ENCODE assay signal across 21 cellular contexts in the genomic region with DNA sequence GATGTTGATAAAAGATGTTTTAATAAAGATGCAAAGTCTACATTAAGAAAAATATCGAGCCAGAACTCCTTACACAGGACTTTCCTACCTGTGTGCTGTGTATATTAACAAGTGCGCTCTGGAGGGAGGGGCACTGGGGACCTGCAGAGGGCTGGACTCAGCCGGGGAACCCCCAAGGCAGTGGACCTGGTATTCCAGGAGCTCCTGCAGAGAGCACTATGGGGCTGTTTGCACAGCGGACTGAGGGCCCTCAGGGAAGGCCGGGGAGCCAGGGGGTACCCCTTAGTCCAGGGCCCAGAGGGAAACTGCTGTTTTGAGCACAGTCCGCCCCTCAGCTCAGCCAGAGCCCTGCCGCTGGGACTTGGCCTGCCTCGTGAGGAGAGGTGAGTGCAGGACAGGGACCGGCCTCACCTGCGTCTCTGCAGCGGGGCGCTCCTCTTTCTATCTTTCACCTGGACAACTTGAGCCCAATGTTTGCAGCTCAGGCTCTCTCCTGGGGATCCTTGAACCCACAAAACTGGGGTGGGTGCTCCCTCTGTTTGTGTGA.
DNase-seq lines count a peak whose midpoint lies in the region; ATAC-seq and TF ChIP-seq lines count a peak whose summit lies in the region.
"Had no signal": no experiment of that assay in that cellular context is flagged by ENCODE, and none has a peak within 500 bp of the region (broad histone marks: within the 10 kb centered on the region; RNA-seq: fewer than 3 reads in every experiment).

No MANE protein-coding gene starts in this region.

- peak overlapping the region; percentile 73; the same call in 1 of the 2 replicates for H3K4me2 ChIP-seq in PC-9
- H3K4me2 ChIP-seq: A549, KMS-11 had no signal

- H3K4me3 ChIP-seq in CD4-positive, alpha-beta memory T cell (ENCODE audit: low read length in 2 of 2), result no peak overlapping the region
- no peak overlapping the region for H3K4me3 ChIP-seq in PC-9
- H3K4me3 ChIP-seq: A549, GM23248, SJSA1 had no signal

- H2AFZ ChIP-seq in PC-9, result no peak overlapping the region; the same call in 1 of the 2 replicates
- H2AFZ ChIP-seq: GM23248 had no signal

- intact Hi-C loops in CD4-positive, alpha-beta memory T cell (cut with micrococcal nuclease), result no loop called here
- intact Hi-C loops in PC-9 (cut with micrococcal nuclease; ENCODE audit: unreplicated experiment), result no loop called here

- no peaks in the 10 kb centered on the region for H3K9me2 ChIP-seq in PC-9 (ENCODE audit: insufficient read depth)

- H3K36me3 Mint-ChIP-seq in CD4-positive, alpha-beta memory T cell, result no peaks in the 10 kb centered on the region
- H3K36me3 Mint-ChIP-seq in effector memory CD8-positive, alpha-beta T cell (ENCODE audit: insufficient read depth), result no peaks in the 10 kb centered on the region
- no peaks in the 10 kb centered on the region for H3K36me3 Mint-ChIP-seq in stimulated activated effector memory CD8-positive, alpha-beta T cell treated with anti-CD3 and anti-CD28 coated beads, Interleukin-12 subunit alpha, Interleukin-12 subunit beta, amount 100 ng/mL, for 72 hours

- POLR2A ChIA-PET in CD4-positive, alpha-beta memory T cell (lab: Charles Lee; ENCODE audit: partially characterized antibody), result no interaction called here
- POLR2A ChIA-PET in PC-9 (lab: Charles Lee; ENCODE audit: unreplicated experiment), result no interaction called here

- no peaks in the 10 kb centered on the region for H3K79me2 ChIP-seq in PC-9 (ENCODE audit: low read depth)

- H3K27me3 ChIP-seq in CD4-positive, alpha-beta memory T cell (ENCODE audit: insufficient read depth, low read length), result no peaks in the 10 kb centered on the region
- no peaks in the 10 kb centered on the region for H3K27me3 ChIP-seq in PC-9 (ENCODE audit: insufficient read depth, low read depth)
- H3K27me3 ChIP-seq: SJSA1 had no signal

- H4K20me1 ChIP-seq in PC-9 (ENCODE audit: insufficient read depth), result no peaks in the 10 kb centered on the region

- CTCF ChIA-PET in CD4-positive, alpha-beta memory T cell (lab: Charles Lee; ENCODE audit: partially characterized antibody), result no interaction called here
- CTCF ChIA-PET in PC-9 (lab: Charles Lee), result no interaction called here

- no peak for ATAC-seq in effector memory CD8-positive, alpha-beta T cell (replicated peaks)
- ATAC-seq in stimulated activated effector memory CD8-positive, alpha-beta T cell treated with anti-CD3 and anti-CD28 coated beads, Interleukin-12 subunit alpha, Interleukin-12 subunit beta, amount 100 ng/mL, for 72 hours, result peak; percentile 34
- ATAC-seq: Right ventricle myocardium inferior had no signal

- TF ChIP-seq CTCF in PC-9 (conservative IDR thresholded peaks at IDR 0.05), result no peak

- H3K9me3 ChIP-seq in CD4-positive, alpha-beta memory T cell (ENCODE audit: control insufficient read depth in 1 of 2, low read length in 2 of 2), result no peaks in the 10 kb centered on the region
- no peaks in the 10 kb centered on the region for H3K9me3 ChIP-seq in PC-9 (ENCODE audit: insufficient read depth, low read depth)
- H3K9me3 ChIP-seq: A549, Caco-2, SJSA1 had no signal

- no peak for DNase-seq in CD4-positive, alpha-beta memory T cell
- DNase-seq in PC-9 (no peak), NCI-H1694 treated with DMSO at 0.1 percent for 48 hours (lab: John Stamatoyannopoulos, UW) (no peak), DMS153 (lab: John Stamatoyannopoulos, UW) (no peak), NCI-H2196 (lab: John Stamatoyannopoulos, UW; ENCODE audit: unreplicated experiment) (no peak), GM03348 (ENCODE audit: low spot score) (no peak)
- no peak for DNase-seq in effector memory CD8-positive, alpha-beta T cell
- no peak for DNase-seq in stimulated activated effector memory CD8-positive, alpha-beta T cell treated with anti-CD3 and anti-CD28 coated beads, Interleukin-12 subunit alpha, Interleukin-12 subunit beta, amount 100 ng/mL, for 72 hours (ENCODE audit: low spot score in 2 of 2)
- DNase-seq: Caco-2, GM23248, IMR-90, NCI-H1092 treated with DMSO at 0.1 percent for 48 hours, NCI-H1436 treated with DMSO at 0.1 percent for 48 hours, NCI-H524 treated with DMSO at 0.1 percent for 48 hours, NCI-H82, SW 1271 had no signal

- H3K4me1 Mint-ChIP-seq in CD4-positive, alpha-beta memory T cell, result peaks cover 19 to 39% (median 35%) of the 10 kb centered on the region in 4 donors
- peaks cover 27 to 28% of the 10 kb centered on the region in 2 donors for H3K4me1 Mint-ChIP-seq in effector memory CD8-positive, alpha-beta T cell (ENCODE audit: low read depth in 2 of 2)
- H3K4me1 Mint-ChIP-seq in stimulated activated effector memory CD8-positive, alpha-beta T cell treated with anti-CD3 and anti-CD28 coated beads, Interleukin-12 subunit alpha, Interleukin-12 subunit beta, amount 100 ng/mL, for 72 hours, result peaks cover 34% of the 10 kb centered on the region

- no TSS peak for BruUV-seq in PC-9 (replicated peaks; lab: Mats Ljungman, UMichigan)

- peaks cover 10% of the 10 kb centered on the region for H3K4me1 ChIP-seq in CD4-positive, alpha-beta memory T cell (ENCODE audit: insufficient read depth, low read length)
- H3K4me1 ChIP-seq in PC-9 (replicated peaks; ENCODE audit: insufficient read depth), result peaks cover 20% of the 10 kb centered on the region
- H3K4me1 ChIP-seq: Caco-2, SJSA1 had no signal

- H3K27ac Mint-ChIP-seq in CD4-positive, alpha-beta memory T cell, result peak overlapping the region in 4 of 7 donors; percentile 9 to 64 (median 58)
- H3K27ac Mint-ChIP-seq in effector memory CD8-positive, alpha-beta T cell, result peak overlapping the region; percentile 88 to 89
- H3K27ac Mint-ChIP-seq in stimulated activated effector memory CD8-positive, alpha-beta T cell treated with anti-CD3 and anti-CD28 coated beads, Interleukin-12 subunit alpha, Interleukin-12 subunit beta, amount 100 ng/mL, for 72 hours, result peak overlapping the region; percentile 38
- H3K27ac Mint-ChIP-seq: B cell had no signal

- H3K27ac ChIP-seq in CD4-positive, alpha-beta memory T cell (ENCODE audit: low read depth, low read length), result no peak overlapping the region
- no peak overlapping the region for H3K27ac ChIP-seq in PC-9
- H3K27ac ChIP-seq: GM23248, KMS-11, SJSA1 had no signal

- H3K27me3 Mint-ChIP-seq in CD4-positive, alpha-beta memory T cell, result no peaks in the 10 kb centered on the region
- H3K27me3 Mint-ChIP-seq in effector memory CD8-positive, alpha-beta T cell, result no peaks in the 10 kb centered on the region

- H3K36me3 ChIP-seq in CD4-positive, alpha-beta memory T cell (ENCODE audit: insufficient read depth, low read length), result no peaks in the 10 kb centered on the region
- no peaks in the 10 kb centered on the region for H3K36me3 ChIP-seq in PC-9 (ENCODE audit: low read depth)
- H3K36me3 ChIP-seq: SJSA1 had no signal

- no peak overlapping the region for H3K4me3 Mint-ChIP-seq in CD4-positive, alpha-beta memory T cell
- H3K4me3 Mint-ChIP-seq in effector memory CD8-positive, alpha-beta T cell, result no peak overlapping the region
- H3K4me3 Mint-ChIP-seq in stimulated activated effector memory CD8-positive, alpha-beta T cell treated with anti-CD3 and anti-CD28 coated beads, Interleukin-12 subunit alpha, Interleukin-12 subunit beta, amount 100 ng/mL, for 72 hours, result no peak overlapping the region
- H3K4me3 Mint-ChIP-seq: B cell had no signal

- H3K9me3 Mint-ChIP-seq in CD4-positive, alpha-beta memory T cell, result no peaks in the 10 kb centered on the region
- H3K9me3 Mint-ChIP-seq in effector memory CD8-positive, alpha-beta T cell, result no peaks in the 10 kb centered on the region
- H3K9me3 Mint-ChIP-seq in stimulated activated effector memory CD8-positive, alpha-beta T cell treated with anti-CD3 and anti-CD28 coated beads, Interleukin-12 subunit alpha, Interleukin-12 subunit beta, amount 100 ng/mL, for 72 hours, result no peaks in the 10 kb centered on the region

- H3F3A ChIP-seq in PC-9 (ENCODE audit: insufficient read depth, low read depth), result peaks cover 8% of the 10 kb centered on the region; the same call in 1 of the 2 replicates

Comparison
In these comparisons a context has a peak if more than half of its experiments do, and no peak if none do; other contexts are left out.
1. H3K27ac Mint-ChIP-seq: peak in every context shown above with its lines; median percentile 88 in effector memory CD8-positive, alpha-beta T cell; 58 in CD4-positive, alpha-beta memory T cell; 38 in stimulated activated effector memory CD8-positive, alpha-beta T cell treated with anti-CD3 and anti-CD28 coated beads, Interleukin-12 subunit alpha, Interleukin-12 subunit beta, amount 100 ng/mL, for 72 hours.